In the genomic region with DNA sequence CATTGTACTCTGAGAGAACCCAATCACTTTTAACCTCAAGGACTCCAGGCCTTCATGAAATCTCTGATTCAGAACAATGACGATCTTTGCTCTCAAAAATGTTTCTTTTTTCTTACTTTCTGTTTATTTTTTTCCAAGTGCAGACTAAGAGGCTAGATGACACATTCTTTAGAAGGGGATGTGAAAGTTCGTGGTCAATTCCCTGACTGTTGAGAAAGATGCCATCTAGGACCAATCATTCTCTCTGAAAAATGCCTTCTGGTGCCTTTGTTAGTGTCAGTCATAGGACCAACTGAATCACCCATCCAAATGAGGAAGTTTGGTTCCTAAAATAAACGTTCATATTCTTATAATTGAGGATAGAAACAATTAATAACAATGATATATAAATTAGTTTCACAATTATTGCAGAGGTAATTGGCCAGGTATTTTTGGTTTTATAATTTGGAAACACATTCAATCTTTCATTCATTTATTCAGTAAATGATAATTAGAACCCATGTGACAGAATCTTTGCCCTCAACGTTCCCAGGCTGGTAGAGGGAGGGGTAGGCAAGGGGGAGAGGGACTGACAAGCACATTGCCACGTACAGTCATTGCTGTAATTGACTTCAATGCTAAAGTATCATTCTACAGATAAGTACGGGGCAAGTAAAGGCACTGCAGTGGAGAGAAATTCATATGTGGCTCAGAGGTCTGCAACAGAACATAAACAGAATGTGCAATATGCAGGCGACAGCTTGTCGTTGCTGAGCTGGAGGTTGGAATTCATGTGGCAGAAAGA, we compare ENCODE assay signal across 14 cellular contexts.
DNase-seq lines count a peak whose midpoint lies in the region; ATAC-seq and TF ChIP-seq lines count a peak whose summit lies in the region.
"Had no signal": no experiment of that assay in that cellular context is flagged by ENCODE, and none has a peak within 500 bp of the region (broad histone marks: within the 10 kb centered on the region; RNA-seq: fewer than 3 reads in every experiment).

No MANE protein-coding gene starts in this region.

- ATAC-seq in HG02798 (IDR thresholded peaks at IDR 0.05; ENCODE audit: poor library complexity, unreplicated experiment), result peak; percentile 43
- peak; percentile 67 for ATAC-seq in left lung
- no peak for ATAC-seq in GM21737 (IDR thresholded peaks at IDR 0.05; ENCODE audit: unreplicated experiment)
- ATAC-seq in heart left ventricle, result no peak
- ATAC-seq: CD8-positive, alpha-beta T cell; natural killer cell treated with Interleukin-12 subunit alpha and Interleukin-12 subunit beta and Interleukin-15 and Interleukin-18, amount 100 ng/mL, for 72 hours had no signal

- TF ChIP-seq CTCF in left lung (IDR thresholded peaks at IDR 0.05) (no peak), heart left ventricle (IDR thresholded peaks at IDR 0.05) (no peak), mesothelial cell of epicardium (IDR thresholded peaks at IDR 0.05; ENCODE audit: unreplicated experiment) (no peak)

- intact Hi-C loops in left lung (cut with DNase I), result loop anchor here in 1 of 2 donors (10.0 kb wide), 1 partner anchor 575 kb away; no protein-coding TSS in a partner anchor
- intact Hi-C loops in heart left ventricle (cut with DNase I), result loop anchor here (2.0 to 10.0 kb wide), 15 partner anchors 62 to 1575 kb away; a partner anchor contains a TSS

- H3K27ac ChIP-seq in left lung, result peak overlapping the region in 1 of 2 donors; percentile 31
- H3K27ac ChIP-seq in heart left ventricle, result peak overlapping the region in 1 of 12 donors; percentile 74
- H3K27ac ChIP-seq: KMS-11 had no signal

- H3K9me3 Mint-ChIP-seq in mesothelial cell of epicardium, result no peaks in the 10 kb centered on the region
- H3K9me3 Mint-ChIP-seq: activated T-cell treated with anti-CD3 and anti-CD28 coated beads, Interleukin-2, amount 50 U/mL, for 24 hours; CD8-positive, alpha-beta T cell; natural killer cell treated with Interleukin-12 subunit alpha and Interleukin-12 subunit beta and Interleukin-15 and Interleukin-18, amount 100 ng/mL, for 72 hours; T-helper 2 cell treated with Interferon-gamma antibody and Interleukin-4, amounts not matched to agents 5 μg/mL and 100 μg/mL, for 36 hours had no signal

- H3K4me3 ChIP-seq in left lung, result no peak overlapping the region
- no peak overlapping the region for H3K4me3 ChIP-seq in heart left ventricle

- no peaks in the 10 kb centered on the region for H3K27me3 ChIP-seq in left lung
- H3K27me3 ChIP-seq in heart left ventricle, result peaks cover 0 to 3% (median 0%) of the 10 kb centered on the region in 9 donors

- H3K4me1 ChIP-seq in left lung (no peaks in the 10 kb centered on the region), heart left ventricle (peaks cover 0 to 9% (median 0%) of the 10 kb centered on the region in 12 donors)

- H3K36me3 ChIP-seq in left lung (no peaks in the 10 kb centered on the region), heart left ventricle (no peaks in the 10 kb centered on the region)

- no peak overlapping the region for H3K4me3 Mint-ChIP-seq in mesothelial cell of epicardium
- H3K4me3 Mint-ChIP-seq: activated T-cell treated with anti-CD3 and anti-CD28 coated beads, Interleukin-2, amount 50 U/mL, for 24 hours; CD8-positive, alpha-beta T cell; natural killer cell treated with Interleukin-12 subunit alpha and Interleukin-12 subunit beta and Interleukin-15 and Interleukin-18, amount 100 ng/mL, for 72 hours; T-helper 2 cell treated with Interferon-gamma antibody and Interleukin-4, amounts not matched to agents 5 μg/mL and 100 μg/mL, for 36 hours had no signal

- H3K9me3 ChIP-seq in left lung (no peaks in the 10 kb centered on the region), heart left ventricle (no peaks in the 10 kb centered on the region)

- DNase-seq in EH (ENCODE audit: low read depth) (peak; percentile 6), NOMO-1 treated with dmso at 0.1 percent for 144 hours (lab: John Stamatoyannopoulos, UW; ENCODE audit: unreplicated experiment) (peak; percentile 81), left lung (no peak), heart left ventricle (no peak), HuH-7.5 (ENCODE audit: low spot score) (no peak), mesothelial cell of epicardium (ENCODE audit: low spot score in 2 of 2, unreplicated experiment in 2 of 2) (no peak)
- DNase-seq: activated T-cell treated with anti-CD3 and anti-CD28 coated beads, Interleukin-2, amount 50 U/mL, for 24 hours; CD8-positive, alpha-beta T cell; NCI-H69 had no signal

- no peaks in the 10 kb centered on the region for H3K36me3 Mint-ChIP-seq in mesothelial cell of epicardium
- H3K36me3 Mint-ChIP-seq: CD8-positive, alpha-beta T cell; natural killer cell treated with Interleukin-12 subunit alpha and Interleukin-12 subunit beta and Interleukin-15 and Interleukin-18, amount 100 ng/mL, for 72 hours had no signal

- H3K27me3 Mint-ChIP-seq in mesothelial cell of epicardium (ENCODE audit: low read depth), result no peaks in the 10 kb centered on the region

- no peak overlapping the region for H3K27ac Mint-ChIP-seq in mesothelial cell of epicardium
- H3K27ac Mint-ChIP-seq: activated T-cell treated with anti-CD3 and anti-CD28 coated beads, Interleukin-2, amount 50 U/mL, for 24 hours; CD8-positive, alpha-beta T cell; natural killer cell treated with Interleukin-12 subunit alpha and Interleukin-12 subunit beta and Interleukin-15 and Interleukin-18, amount 100 ng/mL, for 72 hours; T-helper 2 cell treated with Interferon-gamma antibody and Interleukin-4, amounts not matched to agents 5 μg/mL and 100 μg/mL, for 36 hours had no signal

- H3K4me1 Mint-ChIP-seq in mesothelial cell of epicardium, result peaks cover 38% of the 10 kb centered on the region

- 44 to 51% (median 45%) methylated on average over 8 of the region's 8 CpGs for WGBS in heart left ventricle, 4 donors

- TF ChIP-seq POLR2A in heart left ventricle (IDR thresholded peaks at IDR 0.05), result no peak

Comparison
In these comparisons a context has a peak if more than half of its experiments do, and no peak if none do; other contexts are left out.
1. DNase-seq: peak in EH (single experiment) and NOMO-1 treated with dmso at 0.1 percent for 144 hours (single experiment); none in left lung (0 of 2), heart left ventricle (0 of 5), HuH-7.5 (single experiment) and mesothelial cell of epicardium (0 of 2).
2. ATAC-seq: peak in HG02798 (single experiment) and left lung (single experiment); none in GM21737 (single experiment) and heart left ventricle (0 of 4).